ENCODE assay signal across 8 cellular contexts in the genomic region with DNA sequence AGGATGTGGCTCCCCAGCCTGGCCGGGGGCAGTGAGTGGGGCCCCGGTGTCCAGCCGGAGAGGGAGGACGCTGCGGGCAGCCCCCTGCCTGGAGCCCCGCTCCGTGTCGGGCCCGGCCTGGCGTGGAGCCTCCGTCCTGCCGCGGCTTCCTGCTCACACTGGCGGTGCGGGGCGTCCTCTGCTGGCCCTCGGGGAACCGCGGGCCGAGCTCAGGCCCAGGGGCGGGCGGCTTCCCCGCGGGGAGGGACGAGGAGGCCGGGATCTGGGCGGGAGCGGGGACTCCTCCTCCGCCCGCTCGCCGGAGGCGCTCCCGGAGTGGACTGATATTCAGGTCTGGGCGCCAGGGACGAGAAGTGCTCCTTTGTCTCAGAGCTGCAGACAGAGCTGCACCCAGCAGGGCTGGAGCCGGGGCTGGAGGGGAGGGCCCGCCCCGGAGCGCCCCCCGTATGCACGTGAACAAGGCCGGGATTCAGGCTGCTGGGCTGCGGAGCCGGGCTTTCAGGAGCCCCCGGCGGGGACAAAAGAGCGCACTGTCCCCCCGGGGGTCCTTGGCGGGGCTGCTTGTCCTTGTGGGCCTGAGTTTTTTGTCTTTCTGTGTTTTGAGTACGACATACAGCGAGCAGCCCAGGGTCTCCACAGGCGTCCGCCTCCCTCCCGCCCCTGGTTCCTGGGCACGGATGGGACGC. TPM values are rescaled to one million over a fixed set of nuclear protein-coding genes. Genes with fewer than 3 reads are reported as not detected.
DNase-seq lines count a peak whose midpoint lies in the region; ATAC-seq and TF ChIP-seq lines count a peak whose summit lies in the region.

No MANE protein-coding gene starts in this region.

- TF ChIP-seq EP300 in gastroesophageal sphincter (IDR thresholded peaks at IDR 0.05) = no peak

- peak in 3 of 4 experiments; percentile 46 to 72 (median 62) for TF ChIP-seq CTCF in gastroesophageal sphincter (IDR thresholded peaks at IDR 0.05)

- peaks cover 0 to 6% of the 10 kb centered on the region in 2 donors for H3K4me1 Mint-ChIP-seq in natural killer cell treated with Interleukin-12 subunit alpha and Interleukin-12 subunit beta and Interleukin-15 and Interleukin-18, amount 100 ng/mL, for 72 hours (ENCODE audit: low read depth in 2 of 2)

- peaks cover 0 to 57% (median 30%) of the 10 kb centered on the region in 3 donors for H3K4me1 ChIP-seq in gastroesophageal sphincter

- peak overlapping the region; percentile 6 to 58 for H3K4me3 ChIP-seq in gastroesophageal sphincter

- H3K36me3 Mint-ChIP-seq in activated naive CD4-positive, alpha-beta T cell treated with anti-CD3 and anti-CD28 coated beads, Interleukin-2, amount 50 U/mL, for 72 hours = no peaks in the 10 kb centered on the region
- no peaks in the 10 kb centered on the region for H3K36me3 Mint-ChIP-seq in natural killer cell treated with Interleukin-12 subunit alpha and Interleukin-12 subunit beta and Interleukin-15 and Interleukin-18, amount 100 ng/mL, for 72 hours

- ATAC-seq in GM21576 (IDR thresholded peaks at IDR 0.05; ENCODE audit: unreplicated experiment) (peak; percentile 38), gastroesophageal sphincter (peak; percentile 84), GM18909 (IDR thresholded peaks at IDR 0.05; ENCODE audit: poor library complexity, unreplicated experiment) (no peak), HG03280 (IDR thresholded peaks at IDR 0.05; ENCODE audit: unreplicated experiment) (no peak)
- peak; percentile 68 to 70 for ATAC-seq in activated naive CD4-positive, alpha-beta T cell treated with anti-CD3 and anti-CD28 coated beads, Interleukin-2, amount 50 U/mL, for 72 hours
- ATAC-seq in natural killer cell treated with Interleukin-12 subunit alpha and Interleukin-12 subunit beta and Interleukin-15 and Interleukin-18, amount 100 ng/mL, for 72 hours = peak; percentile 45 to 69

- H3K36me3 ChIP-seq in gastroesophageal sphincter = no peaks in the 10 kb centered on the region

- no peaks in the 10 kb centered on the region for H3K9me3 Mint-ChIP-seq in activated naive CD4-positive, alpha-beta T cell treated with anti-CD3 and anti-CD28 coated beads, Interleukin-2, amount 50 U/mL, for 72 hours
- no peaks in the 10 kb centered on the region for H3K9me3 Mint-ChIP-seq in natural killer cell treated with Interleukin-12 subunit alpha and Interleukin-12 subunit beta and Interleukin-15 and Interleukin-18, amount 100 ng/mL, for 72 hours

- H3K27me3 ChIP-seq in gastroesophageal sphincter = peaks cover 93% of the 10 kb centered on the region

- no peaks in the 10 kb centered on the region for H3K9me3 ChIP-seq in gastroesophageal sphincter

- peak; percentile 80 for DNase-seq in COR-L47 (lab: John Stamatoyannopoulos, UW)
- peak; percentile 69 for DNase-seq in NCI-H345 treated with DMSO at 0.1 percent for 48 hours (lab: John Stamatoyannopoulos, UW; ENCODE audit: unreplicated experiment)
- peak in 1 of 2 donors; percentile 49 for DNase-seq in activated naive CD4-positive, alpha-beta T cell treated with anti-CD3 and anti-CD28 coated beads, Interleukin-2, amount 50 U/mL, for 72 hours (ENCODE audit: low spot score in 2 of 2)
- no peak for DNase-seq in natural killer cell treated with Interleukin-12 subunit alpha and Interleukin-12 subunit beta and Interleukin-15 and Interleukin-18, amount 100 ng/mL, for 72 hours (ENCODE audit: low spot score)

- peak overlapping the region in 3 of 4 donors; percentile 70 to 76 (median 75) for H3K27ac ChIP-seq in gastroesophageal sphincter

- 0% methylated on average over 7 of the region's 57 CpGs; no CpG with 5 or more reads in 1 of the 2 donors for WGBS in gastroesophageal sphincter (ENCODE audit: low coverage in 1 of 2), 2 donors

- H3K4me3 Mint-ChIP-seq in natural killer cell treated with Interleukin-12 subunit alpha and Interleukin-12 subunit beta and Interleukin-15 and Interleukin-18, amount 100 ng/mL, for 72 hours = peak overlapping the region; percentile 52

- H3K27ac Mint-ChIP-seq in activated naive CD4-positive, alpha-beta T cell treated with anti-CD3 and anti-CD28 coated beads, Interleukin-2, amount 50 U/mL, for 72 hours = no peak overlapping the region
- H3K27ac Mint-ChIP-seq in natural killer cell treated with Interleukin-12 subunit alpha and Interleukin-12 subunit beta and Interleukin-15 and Interleukin-18, amount 100 ng/mL, for 72 hours = no peak overlapping the region

- TF ChIP-seq POLR2A in gastroesophageal sphincter (IDR thresholded peaks at IDR 0.05) = peak in 1 of 2 donors; percentile 30

- H3K27me3 Mint-ChIP-seq in natural killer cell treated with Interleukin-12 subunit alpha and Interleukin-12 subunit beta and Interleukin-15 and Interleukin-18, amount 100 ng/mL, for 72 hours = peaks cover 16 to 24% of the 10 kb centered on the region in 2 donors

RNA-seq across cellular contexts. Expression of gene MMP17, which starts 2.3 kb away (rescaled TPM):
- total RNA-seq in activated naive CD4-positive, alpha-beta T cell treated with anti-CD3 and anti-CD28 coated beads, Interleukin-2, amount 50 U/mL, for 72 hours = not detected
- 1 to 10 TPM; 2.0 to 7.0 (median 4.5) TPM for total RNA-seq in gastroesophageal sphincter
- total RNA-seq in natural killer cell treated with Interleukin-12 subunit alpha and Interleukin-12 subunit beta and Interleukin-15 and Interleukin-18, amount 100 ng/mL, for 72 hours = not detected

Comparison
In these comparisons a context has a peak if more than half of its experiments do, and no peak if none do; other contexts are left out.
1. ATAC-seq: peak in GM21576 (single experiment), activated naive CD4-positive, alpha-beta T cell treated with anti-CD3 and anti-CD28 coated beads, Interleukin-2, amount 50 U/mL, for 72 hours (2 of 2), gastroesophageal sphincter (single experiment) and natural killer cell treated with Interleukin-12 subunit alpha and Interleukin-12 subunit beta and Interleukin-15 and Interleukin-18, amount 100 ng/mL, for 72 hours (2 of 2); none in GM18909 (single experiment) and HG03280 (single experiment).